In the genomic region with DNA sequence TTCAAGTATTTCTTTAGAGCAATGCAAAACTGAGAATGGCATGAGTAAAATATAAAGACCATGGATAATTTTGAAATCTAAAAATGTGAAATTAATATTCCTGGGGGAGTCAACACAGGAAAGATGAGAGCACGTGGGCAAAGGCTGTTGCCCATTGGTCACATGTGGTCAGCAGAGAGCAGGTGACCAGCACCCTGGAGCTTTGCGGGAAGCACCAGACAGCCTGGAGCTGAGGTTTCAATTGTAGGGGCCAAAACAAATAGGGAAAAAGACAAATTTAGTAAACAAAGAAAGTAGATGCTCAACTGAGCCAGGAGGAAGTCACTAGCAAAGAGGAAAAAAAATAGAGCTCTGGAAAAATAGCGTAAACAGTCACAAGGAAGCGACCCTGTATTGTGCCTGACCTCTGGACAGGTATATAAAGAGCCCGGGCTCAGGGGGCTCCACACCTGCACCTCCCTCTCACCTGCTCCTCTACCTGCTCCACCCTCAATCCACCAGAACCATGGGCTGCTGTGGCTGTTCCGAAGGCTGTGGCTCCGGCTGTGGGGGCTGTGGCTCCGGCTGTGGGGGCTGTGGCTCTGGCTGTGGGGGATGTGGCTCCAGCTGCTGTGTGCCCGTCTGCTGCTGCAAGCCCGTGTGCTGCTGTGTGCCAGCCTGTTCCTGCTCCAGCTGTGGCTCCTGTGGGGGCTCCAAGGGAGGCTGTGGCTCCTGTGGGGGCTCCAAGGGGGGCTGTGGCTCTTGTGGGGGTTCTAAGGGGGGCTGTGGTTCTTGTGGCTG, we compare ENCODE assay signal across 1 cellular context.
TF ChIP-seq lines count a peak whose summit lies in the region.
"Not testable (repeated sequence)": the region's sequence is repeated elsewhere in the genome, so short reads cannot be mapped to it uniquely, and the experiment has no call there.

A gene with protein sequence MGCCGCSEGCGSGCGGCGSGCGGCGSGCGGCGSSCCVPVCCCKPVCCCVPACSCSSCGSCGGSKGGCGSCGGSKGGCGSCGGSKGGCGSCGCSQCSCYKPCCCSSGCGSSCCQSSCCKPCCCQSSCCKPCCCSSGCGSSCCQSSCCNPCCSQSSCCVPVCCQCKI (plus strand): TSS at position 472 of the 780 bp plus-strand sequence. CDS start 34 bp downstream, at position 506.

TF ChIP-seq in HepG2, 621 proteins besides CTCF, POLR2A, EP300 and RAD21 (continued from another document):
- TF ChIP-seq, protein P1, sequence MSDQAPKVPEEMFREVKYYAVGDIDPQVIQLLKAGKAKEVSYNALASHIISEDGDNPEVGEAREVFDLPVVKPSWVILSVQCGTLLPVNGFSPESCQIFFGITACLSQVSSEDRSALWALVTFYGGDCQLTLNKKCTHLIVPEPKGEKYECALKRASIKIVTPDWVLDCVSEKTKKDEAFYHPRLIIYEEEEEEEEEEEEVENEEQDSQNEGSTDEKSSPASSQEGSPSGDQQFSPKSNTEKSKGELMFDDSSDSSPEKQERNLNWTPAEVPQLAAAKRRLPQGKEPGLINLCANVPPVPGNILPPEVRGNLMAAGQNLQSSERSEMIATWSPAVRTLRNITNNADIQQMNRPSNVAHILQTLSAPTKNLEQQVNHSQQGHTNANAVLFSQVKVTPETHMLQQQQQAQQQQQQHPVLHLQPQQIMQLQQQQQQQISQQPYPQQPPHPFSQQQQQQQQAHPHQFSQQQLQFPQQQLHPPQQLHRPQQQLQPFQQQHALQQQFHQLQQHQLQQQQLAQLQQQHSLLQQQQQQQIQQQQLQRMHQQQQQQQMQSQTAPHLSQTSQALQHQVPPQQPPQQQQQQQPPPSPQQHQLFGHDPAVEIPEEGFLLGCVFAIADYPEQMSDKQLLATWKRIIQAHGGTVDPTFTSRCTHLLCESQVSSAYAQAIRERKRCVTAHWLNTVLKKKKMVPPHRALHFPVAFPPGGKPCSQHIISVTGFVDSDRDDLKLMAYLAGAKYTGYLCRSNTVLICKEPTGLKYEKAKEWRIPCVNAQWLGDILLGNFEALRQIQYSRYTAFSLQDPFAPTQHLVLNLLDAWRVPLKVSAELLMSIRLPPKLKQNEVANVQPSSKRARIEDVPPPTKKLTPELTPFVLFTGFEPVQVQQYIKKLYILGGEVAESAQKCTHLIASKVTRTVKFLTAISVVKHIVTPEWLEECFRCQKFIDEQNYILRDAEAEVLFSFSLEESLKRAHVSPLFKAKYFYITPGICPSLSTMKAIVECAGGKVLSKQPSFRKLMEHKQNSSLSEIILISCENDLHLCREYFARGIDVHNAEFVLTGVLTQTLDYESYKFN (CRISPR knock-in tag; conservative IDR thresholded peaks at IDR 0.05), result peak; percentile 47; the same call in 1 of the 2 replicates
- TF ChIP-seq ZEB1 (IDR thresholded peaks at IDR 0.05; ENCODE audit: insufficient replicate concordance, low read depth) (peak; percentile 64), SOX6 (CRISPR knock-in tag; IDR thresholded peaks at IDR 0.05) (peak; percentile 31; the same call in 1 of the 2 replicates), SALL1 (CRISPR knock-in tag; IDR thresholded peaks at IDR 0.05) (peak; percentile 34; the same call in 1 of the 2 replicates), FOXK1 (CRISPR knock-in tag; IDR thresholded peaks at IDR 0.05; ENCODE audit: borderline replicate concordance, low read depth) (0 out of 2 replicates have a peak, but pooled peaks have one; percentile 17), RARA (CRISPR knock-in tag; IDR thresholded peaks at IDR 0.05) (peak; percentile 30; the same call in 1 of the 2 replicates), ZNF292 (CRISPR knock-in tag; IDR thresholded peaks at IDR 0.05; ENCODE audit: borderline replicate concordance, low read depth) (0 out of 2 replicates have a peak, but pooled peaks have one; percentile 4), RAD51 (IDR thresholded peaks at IDR 0.05; ENCODE audit: borderline replicate concordance) (peak; percentile 57), MED1 (CRISPR knock-in tag; IDR thresholded peaks at IDR 0.05) (peak; percentile 29; the same call in 1 of the 2 replicates), SOX5 (CRISPR knock-in tag; IDR thresholded peaks at IDR 0.05; ENCODE audit: borderline replicate concordance) (peak; percentile 74; the same call in 1 of the 2 replicates), POLR2AphosphoS5 (IDR thresholded peaks at IDR 0.05; ENCODE audit: low read depth, low read length) (0 out of 2 replicates have a peak, but pooled peaks have one; percentile 10), ELF3 (CRISPR knock-in tag; IDR thresholded peaks at IDR 0.05) (peak; percentile 67), POGZ (CRISPR knock-in tag; IDR thresholded peaks at IDR 0.05) (0 out of 2 replicates have a peak, but pooled peaks have one; percentile 17), SAP130 (CRISPR knock-in tag; IDR thresholded peaks at IDR 0.05; ENCODE audit: low read depth) (peak; percentile 37; the same call in 1 of the 2 replicates)
- not testable (repeated sequence) for TF ChIP-seq SOX6 (IDR thresholded peaks at IDR 0.05)
- TF ChIP-seq, protein P2, sequence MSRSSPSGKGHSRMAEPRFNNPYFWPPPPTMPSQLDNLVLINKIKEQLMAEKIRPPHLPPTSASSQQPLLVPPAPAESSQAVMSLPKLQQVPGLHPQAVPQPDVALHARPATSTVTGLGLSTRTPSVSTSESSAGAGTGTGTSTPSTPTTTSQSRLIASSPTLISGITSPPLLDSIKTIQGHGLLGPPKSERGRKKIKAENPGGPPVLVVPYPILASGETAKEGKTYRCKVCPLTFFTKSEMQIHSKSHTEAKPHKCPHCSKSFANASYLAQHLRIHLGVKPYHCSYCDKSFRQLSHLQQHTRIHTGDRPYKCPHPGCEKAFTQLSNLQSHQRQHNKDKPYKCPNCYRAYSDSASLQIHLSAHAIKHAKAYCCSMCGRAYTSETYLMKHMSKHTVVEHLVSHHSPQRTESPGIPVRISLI (CRISPR knock-in tag; IDR thresholded peaks at IDR 0.05; ENCODE audit: borderline replicate concordance), result 0 out of 2 replicates have a peak, but pooled peaks have one; percentile 15
- TF ChIP-seq, protein P3, sequence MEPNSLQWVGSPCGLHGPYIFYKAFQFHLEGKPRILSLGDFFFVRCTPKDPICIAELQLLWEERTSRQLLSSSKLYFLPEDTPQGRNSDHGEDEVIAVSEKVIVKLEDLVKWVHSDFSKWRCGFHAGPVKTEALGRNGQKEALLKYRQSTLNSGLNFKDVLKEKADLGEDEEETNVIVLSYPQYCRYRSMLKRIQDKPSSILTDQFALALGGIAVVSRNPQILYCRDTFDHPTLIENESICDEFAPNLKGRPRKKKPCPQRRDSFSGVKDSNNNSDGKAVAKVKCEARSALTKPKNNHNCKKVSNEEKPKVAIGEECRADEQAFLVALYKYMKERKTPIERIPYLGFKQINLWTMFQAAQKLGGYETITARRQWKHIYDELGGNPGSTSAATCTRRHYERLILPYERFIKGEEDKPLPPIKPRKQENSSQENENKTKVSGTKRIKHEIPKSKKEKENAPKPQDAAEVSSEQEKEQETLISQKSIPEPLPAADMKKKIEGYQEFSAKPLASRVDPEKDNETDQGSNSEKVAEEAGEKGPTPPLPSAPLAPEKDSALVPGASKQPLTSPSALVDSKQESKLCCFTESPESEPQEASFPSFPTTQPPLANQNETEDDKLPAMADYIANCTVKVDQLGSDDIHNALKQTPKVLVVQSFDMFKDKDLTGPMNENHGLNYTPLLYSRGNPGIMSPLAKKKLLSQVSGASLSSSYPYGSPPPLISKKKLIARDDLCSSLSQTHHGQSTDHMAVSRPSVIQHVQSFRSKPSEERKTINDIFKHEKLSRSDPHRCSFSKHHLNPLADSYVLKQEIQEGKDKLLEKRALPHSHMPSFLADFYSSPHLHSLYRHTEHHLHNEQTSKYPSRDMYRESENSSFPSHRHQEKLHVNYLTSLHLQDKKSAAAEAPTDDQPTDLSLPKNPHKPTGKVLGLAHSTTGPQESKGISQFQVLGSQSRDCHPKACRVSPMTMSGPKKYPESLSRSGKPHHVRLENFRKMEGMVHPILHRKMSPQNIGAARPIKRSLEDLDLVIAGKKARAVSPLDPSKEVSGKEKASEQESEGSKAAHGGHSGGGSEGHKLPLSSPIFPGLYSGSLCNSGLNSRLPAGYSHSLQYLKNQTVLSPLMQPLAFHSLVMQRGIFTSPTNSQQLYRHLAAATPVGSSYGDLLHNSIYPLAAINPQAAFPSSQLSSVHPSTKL (CRISPR knock-in tag; IDR thresholded peaks at IDR 0.05), result peak; percentile 33; the same call in 1 of the 2 replicates
- TF ChIP-seq, protein P4, sequence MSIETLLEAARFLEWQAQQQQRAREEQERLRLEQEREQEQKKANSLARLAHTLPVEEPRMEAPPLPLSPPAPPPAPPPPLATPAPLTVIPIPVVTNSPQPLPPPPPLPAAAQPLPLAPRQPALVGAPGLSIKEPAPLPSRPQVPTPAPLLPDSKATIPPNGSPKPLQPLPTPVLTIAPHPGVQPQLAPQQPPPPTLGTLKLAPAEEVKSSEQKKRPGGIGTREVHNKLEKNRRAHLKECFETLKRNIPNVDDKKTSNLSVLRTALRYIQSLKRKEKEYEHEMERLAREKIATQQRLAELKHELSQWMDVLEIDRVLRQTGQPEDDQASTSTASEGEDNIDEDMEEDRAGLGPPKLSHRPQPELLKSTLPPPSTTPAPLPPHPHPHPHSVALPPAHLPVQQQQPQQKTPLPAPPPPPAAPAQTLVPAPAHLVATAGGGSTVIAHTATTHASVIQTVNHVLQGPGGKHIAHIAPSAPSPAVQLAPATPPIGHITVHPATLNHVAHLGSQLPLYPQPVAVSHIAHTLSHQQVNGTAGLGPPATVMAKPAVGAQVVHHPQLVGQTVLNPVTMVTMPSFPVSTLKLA (IDR thresholded peaks at IDR 0.05), result peak; percentile 96
- TF ChIP-seq, protein P5, sequence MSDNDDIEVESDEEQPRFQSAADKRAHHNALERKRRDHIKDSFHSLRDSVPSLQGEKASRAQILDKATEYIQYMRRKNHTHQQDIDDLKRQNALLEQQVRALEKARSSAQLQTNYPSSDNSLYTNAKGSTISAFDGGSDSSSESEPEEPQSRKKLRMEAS (IDR thresholded peaks at IDR 0.05), result peak; percentile 74
- TF ChIP-seq, protein P6, sequence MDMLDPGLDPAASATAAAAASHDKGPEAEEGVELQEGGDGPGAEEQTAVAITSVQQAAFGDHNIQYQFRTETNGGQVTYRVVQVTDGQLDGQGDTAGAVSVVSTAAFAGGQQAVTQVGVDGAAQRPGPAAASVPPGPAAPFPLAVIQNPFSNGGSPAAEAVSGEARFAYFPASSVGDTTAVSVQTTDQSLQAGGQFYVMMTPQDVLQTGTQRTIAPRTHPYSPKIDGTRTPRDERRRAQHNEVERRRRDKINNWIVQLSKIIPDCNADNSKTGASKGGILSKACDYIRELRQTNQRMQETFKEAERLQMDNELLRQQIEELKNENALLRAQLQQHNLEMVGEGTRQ (IDR thresholded peaks at IDR 0.05; ENCODE audit: low read depth, low read length), result peak; percentile 54; the same call in 1 of the 2 replicates
- TF ChIP-seq, protein P6 (CRISPR knock-in tag; IDR thresholded peaks at IDR 0.05; ENCODE audit: borderline replicate concordance), result peak; percentile 28; the same call in 1 of the 2 replicates
- TF ChIP-seq, protein P7, sequence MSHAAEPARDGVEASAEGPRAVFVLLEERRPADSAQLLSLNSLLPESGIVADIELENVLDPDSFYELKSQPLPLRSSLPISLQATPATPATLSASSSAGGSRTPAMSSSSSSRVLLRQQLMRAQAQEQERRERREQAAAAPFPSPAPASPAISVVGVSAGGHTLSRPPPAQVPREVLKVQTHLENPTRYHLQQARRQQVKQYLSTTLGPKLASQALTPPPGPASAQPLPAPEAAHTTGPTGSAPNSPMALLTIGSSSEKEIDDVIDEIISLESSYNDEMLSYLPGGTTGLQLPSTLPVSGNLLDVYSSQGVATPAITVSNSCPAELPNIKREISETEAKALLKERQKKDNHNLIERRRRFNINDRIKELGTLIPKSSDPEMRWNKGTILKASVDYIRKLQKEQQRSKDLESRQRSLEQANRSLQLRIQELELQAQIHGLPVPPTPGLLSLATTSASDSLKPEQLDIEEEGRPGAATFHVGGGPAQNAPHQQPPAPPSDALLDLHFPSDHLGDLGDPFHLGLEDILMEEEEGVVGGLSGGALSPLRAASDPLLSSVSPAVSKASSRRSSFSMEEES (CRISPR knock-in tag; IDR thresholded peaks at IDR 0.05), result 0 out of 2 replicates have a peak, but pooled peaks have one; percentile 61
